Comparison of ENCODE assay signal across 1 cellular context in the genomic region with DNA sequence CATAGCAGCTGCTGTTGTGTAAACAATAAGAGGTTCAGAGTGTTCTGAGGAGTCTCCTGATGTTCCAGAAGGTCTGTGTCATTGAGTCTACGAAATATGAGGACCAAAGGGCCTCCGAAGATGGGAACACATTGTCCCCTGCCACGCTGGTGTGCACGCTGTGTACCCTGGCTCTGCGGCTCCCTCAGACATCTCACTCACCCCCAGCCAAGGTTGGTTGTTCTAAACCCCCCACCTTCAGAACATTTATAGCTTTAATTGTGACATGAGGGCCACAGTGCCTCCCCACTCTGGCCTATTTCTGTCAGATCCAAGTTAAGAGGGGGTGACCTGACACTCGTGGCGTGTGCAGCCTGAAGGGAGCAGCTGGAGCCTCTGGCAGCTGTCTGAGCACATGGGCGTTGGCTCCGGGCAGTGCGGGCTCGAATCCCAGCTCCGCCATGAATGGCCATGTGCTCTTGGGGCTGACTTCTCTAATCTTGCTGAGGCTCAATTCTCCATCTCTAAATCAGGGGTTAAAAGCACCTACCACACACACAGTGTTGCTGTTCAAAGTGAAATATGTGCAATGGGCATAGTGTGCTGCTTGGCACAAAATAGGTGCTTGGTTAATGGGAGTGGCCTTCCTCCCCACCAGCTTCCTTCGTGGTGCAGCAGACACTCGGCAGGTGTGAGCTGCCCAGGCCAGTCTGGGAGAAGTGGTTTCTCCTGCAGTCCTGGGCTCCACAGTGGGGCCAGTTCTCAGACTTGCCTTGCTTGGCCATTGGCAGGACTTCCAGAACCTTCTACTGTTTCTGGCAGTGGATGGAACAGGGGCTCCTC.
TF ChIP-seq lines count a peak whose summit lies in the region.

No MANE protein-coding gene starts in this region.

TF ChIP-seq in IMR-90, 13 proteins besides CTCF, POLR2A, EP300 and RAD21:
- no peak for TF ChIP-seq NFE2L2 (IDR thresholded peaks at IDR 0.05; ENCODE audit: low read depth, low read length)
- TF ChIP-seq MAFK (IDR thresholded peaks at IDR 0.05; ENCODE audit: low read depth, low read length): no peak
- no peak for TF ChIP-seq MXI1 (IDR thresholded peaks at IDR 0.05; ENCODE audit: borderline replicate concordance, low read depth, low read length)
- no peak for TF ChIP-seq SMC3 (IDR thresholded peaks at IDR 0.05; ENCODE audit: low read depth, low read length)
- no peak for TF ChIP-seq CEBPB (IDR thresholded peaks at IDR 0.05; ENCODE audit: low read depth, low read length)
- no peak for TF ChIP-seq CHD1 (IDR thresholded peaks at IDR 0.05; ENCODE audit: low read depth, low read length)
- no peak for TF ChIP-seq ELK1 (IDR thresholded peaks at IDR 0.05; ENCODE audit: borderline replicate concordance, low read depth, low read length)
- TF ChIP-seq BHLHE40 (IDR thresholded peaks at IDR 0.05; ENCODE audit: low read depth, low read length): no peak
- no peak for TF ChIP-seq RCOR1 (IDR thresholded peaks at IDR 0.05; ENCODE audit: insufficient replicate concordance, low read length)
- TF ChIP-seq FOS (IDR thresholded peaks at IDR 0.05; ENCODE audit: low read depth, low read length): no peak
